29 cellular contexts compared by ENCODE assay signal in genomic region chr1:246197076-246197475, GRCh38.
"Had no signal": no experiment of that assay in that cellular context is flagged by ENCODE, and none has a peak within 500 bp of the region (broad histone marks: within the 10 kb centered on the region; RNA-seq: fewer than 3 reads in every experiment).

No MANE protein-coding gene starts in this region.

- H3K27me3 ChIP-seq: ovary, right lobe of liver, sigmoid colon, stomach, thyroid gland, tibial nerve, upper lobe of right lung, uterus had no signal

- DNase-seq: naive thymus-derived CD8-positive, alpha-beta T cell; nephron progenitor cell; occipital lobe; ovary; posterior cingulate gyrus; psoas muscle; right cardiac atrium; right lobe of liver; sigmoid colon; small intestine; stimulated activated CD4-positive, alpha-beta T cell treated with anti-CD3 and anti-CD28 coated beads, Interleukin-15, amount 100 ng/mL, for 24 hours; stimulated activated CD4-positive, alpha-beta T cell treated with anti-CD3 and anti-CD28 coated beads, Interleukin-2, amount 100 ng/mL, for 24 hours; stimulated activated CD4-positive, alpha-beta T cell treated with anti-CD3 and anti-CD28 coated beads, Interleukin-2, amount 100 ng/mL, for 48 hours; stimulated activated CD4-positive, alpha-beta T cell treated with anti-CD3 and anti-CD28 coated beads, Interleukin-4, amount 100 ng/mL, for 24 hours; stimulated activated naive B cell treated with anti-CD40 and anti-IgM and Interleukin-4, amounts not matched to agents 10 μg/mL and 1 μg/mL and 100 μg/mL, for 72 hours; stimulated activated naive CD4-positive, alpha-beta T cell treated with Interleukin-2 at 50 U/mL for 16 hours; stomach; thyroid gland; upper lobe of right lung; uterus had no signal

- H3K27ac ChIP-seq: ovary, parathyroid adenoma, psoas muscle, right lobe of liver, sigmoid colon, stomach, thoracic aorta, thyroid gland, tibial nerve, upper lobe of right lung, uterus had no signal

- ATAC-seq: naive thymus-derived CD8-positive, alpha-beta T cell; natural killer cell treated with Interleukin-12 subunit alpha and Interleukin-12 subunit beta and Interleukin-15 and Interleukin-18, amount 100 ng/mL, for 72 hours; psoas muscle; right cardiac atrium; right lobe of liver; stimulated activated effector memory CD8-positive, alpha-beta T cell treated with anti-CD3 and anti-CD28 coated beads, Interleukin-12 subunit alpha, Interleukin-12 subunit beta, amount 100 ng/mL, for 72 hours; stimulated activated naive B cell treated with anti-CD40 and anti-IgM and Interleukin-4, amounts not matched to agents 10 μg/mL and 1 μg/mL and 100 μg/mL, for 72 hours; upper lobe of right lung had no signal

- H3K36me3 Mint-ChIP-seq: natural killer cell treated with Interleukin-12 subunit alpha and Interleukin-12 subunit beta and Interleukin-15 and Interleukin-18, amount 100 ng/mL, for 72 hours; stimulated activated effector memory CD8-positive, alpha-beta T cell treated with anti-CD3 and anti-CD28 coated beads, Interleukin-12 subunit alpha, Interleukin-12 subunit beta, amount 100 ng/mL, for 72 hours; type B pancreatic cell had no signal

- H3K9me3 Mint-ChIP-seq: natural killer cell treated with Interleukin-12 subunit alpha and Interleukin-12 subunit beta and Interleukin-15 and Interleukin-18, amount 100 ng/mL, for 72 hours; nephron progenitor cell; neural crest cell; stimulated activated effector memory CD8-positive, alpha-beta T cell treated with anti-CD3 and anti-CD28 coated beads, Interleukin-12 subunit alpha, Interleukin-12 subunit beta, amount 100 ng/mL, for 72 hours; stimulated activated naive B cell treated with anti-CD40 and anti-IgM and Interleukin-4, amounts not matched to agents 10 μg/mL and 1 μg/mL and 100 μg/mL, for 72 hours; stimulated activated naive CD8-positive, alpha-beta T cell treated with anti-CD3 and anti-CD28 coated beads, Interleukin-15, Interleukin-2, amounts not matched to agents 100 ng/mL and 50 ng/mL, for 24 hours; type B pancreatic cell had no signal

- H3K9me3 ChIP-seq: ovary, psoas muscle, right lobe of liver, sigmoid colon, stomach, thoracic aorta, thyroid gland, tibial nerve, upper lobe of right lung, uterus had no signal

- H3K4me1 ChIP-seq: parathyroid adenoma, psoas muscle, right lobe of liver, stomach, tibial nerve, upper lobe of right lung, uterus had no signal

- H3K27ac Mint-ChIP-seq: naive thymus-derived CD8-positive, alpha-beta T cell; natural killer cell treated with Interleukin-12 subunit alpha and Interleukin-12 subunit beta and Interleukin-15 and Interleukin-18, amount 100 ng/mL, for 72 hours; nephron progenitor cell; progenitor cell of endocrine pancreas; stimulated activated effector memory CD8-positive, alpha-beta T cell treated with anti-CD3 and anti-CD28 coated beads, Interleukin-12 subunit alpha, Interleukin-12 subunit beta, amount 100 ng/mL, for 72 hours; stimulated activated naive B cell treated with anti-CD40 and anti-IgM and Interleukin-4, amounts not matched to agents 10 μg/mL and 1 μg/mL and 100 μg/mL, for 72 hours; stimulated activated naive CD8-positive, alpha-beta T cell treated with anti-CD3 and anti-CD28 coated beads, Interleukin-15, Interleukin-2, amounts not matched to agents 100 ng/mL and 50 ng/mL, for 24 hours; type B pancreatic cell had no signal

- H3K27me3 Mint-ChIP-seq: naive thymus-derived CD8-positive, alpha-beta T cell; natural killer cell treated with Interleukin-12 subunit alpha and Interleukin-12 subunit beta and Interleukin-15 and Interleukin-18, amount 100 ng/mL, for 72 hours; progenitor cell of endocrine pancreas; stimulated activated naive B cell treated with anti-CD40 and anti-IgM and Interleukin-4, amounts not matched to agents 10 μg/mL and 1 μg/mL and 100 μg/mL, for 72 hours; stimulated activated naive CD8-positive, alpha-beta T cell treated with anti-CD3 and anti-CD28 coated beads, Interleukin-15, Interleukin-2, amounts not matched to agents 100 ng/mL and 50 ng/mL, for 24 hours; type B pancreatic cell had no signal

- H2AFZ ChIP-seq: parathyroid adenoma had no signal

- H3K79me2 ChIP-seq: parathyroid adenoma had no signal

- FAIRE-seq: small intestine had no signal

- H3K4me3 Mint-ChIP-seq: naive thymus-derived CD8-positive, alpha-beta T cell; natural killer cell treated with Interleukin-12 subunit alpha and Interleukin-12 subunit beta and Interleukin-15 and Interleukin-18, amount 100 ng/mL, for 72 hours; nephron progenitor cell; neural crest cell; stimulated activated effector memory CD8-positive, alpha-beta T cell treated with anti-CD3 and anti-CD28 coated beads, Interleukin-12 subunit alpha, Interleukin-12 subunit beta, amount 100 ng/mL, for 72 hours; stimulated activated naive B cell treated with anti-CD40 and anti-IgM and Interleukin-4, amounts not matched to agents 10 μg/mL and 1 μg/mL and 100 μg/mL, for 72 hours; stimulated activated naive CD8-positive, alpha-beta T cell treated with anti-CD3 and anti-CD28 coated beads, Interleukin-15, Interleukin-2, amounts not matched to agents 100 ng/mL and 50 ng/mL, for 24 hours; type B pancreatic cell had no signal

- H3K9ac ChIP-seq: parathyroid adenoma had no signal

- H3K4me1 Mint-ChIP-seq: neural crest cell; stimulated activated effector memory CD8-positive, alpha-beta T cell treated with anti-CD3 and anti-CD28 coated beads, Interleukin-12 subunit alpha, Interleukin-12 subunit beta, amount 100 ng/mL, for 72 hours; stimulated activated naive B cell treated with anti-CD40 and anti-IgM and Interleukin-4, amounts not matched to agents 10 μg/mL and 1 μg/mL and 100 μg/mL, for 72 hours had no signal

- H3K4me3 ChIP-seq: ovary, psoas muscle, right lobe of liver, sigmoid colon, stomach, thoracic aorta, thyroid gland, tibial nerve, upper lobe of right lung, uterus had no signal

- H3K36me3 ChIP-seq: ovary, right lobe of liver, sigmoid colon, stomach, thoracic aorta, thyroid gland, tibial nerve, upper lobe of right lung, uterus had no signal
